ENCODE assay signal across 8 cellular contexts in the genomic region with DNA sequence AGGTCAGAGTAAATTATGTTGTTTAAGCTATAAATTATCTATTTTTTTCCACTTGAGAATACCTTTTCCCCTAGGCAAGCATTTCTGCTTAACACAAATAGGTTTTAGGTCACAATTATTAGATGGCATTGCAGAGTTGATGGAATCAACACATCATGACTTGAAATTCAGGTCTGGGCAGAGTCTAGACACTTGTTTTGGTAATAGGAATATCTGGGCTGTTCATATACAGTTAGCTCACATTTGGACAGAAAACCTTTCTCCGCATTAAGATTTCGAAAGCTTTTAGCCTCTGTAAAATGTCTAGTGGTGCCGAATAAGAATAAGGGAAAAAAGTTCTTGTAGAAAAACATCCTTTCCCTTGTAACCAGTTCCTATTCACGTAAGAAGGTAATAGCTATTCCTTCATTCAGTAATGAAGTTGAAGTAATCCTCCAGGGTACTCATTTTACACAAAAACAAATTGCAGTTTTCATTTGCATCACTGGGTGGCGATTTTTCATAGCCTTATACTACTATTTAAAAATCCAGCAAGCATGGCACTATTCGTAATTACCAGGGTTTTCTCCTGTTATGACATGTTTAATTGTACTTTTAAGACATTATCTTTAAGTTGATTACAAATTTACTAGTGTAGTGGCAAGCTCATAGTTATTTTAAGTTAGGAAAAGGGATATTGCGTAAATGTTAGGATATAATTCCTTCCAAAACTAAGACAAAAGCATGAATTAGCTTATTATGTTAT. TPM values are rescaled to one million over a fixed set of nuclear protein-coding genes. Genes with fewer than 3 reads are reported as not detected.
DNase-seq lines count a peak whose midpoint lies in the region; TF ChIP-seq lines count a peak whose summit lies in the region.

No MANE protein-coding gene starts in this region.

- peak; percentile 41 for DNase-seq in activated T-cell treated with anti-CD3 and anti-CD28 coated beads for 4 hours
- DNase-seq in activated T-cell treated with anti-CD3 and anti-CD28 coated beads, Interleukin-2, amount 50 U/mL, for 1 hour, result no peak
- no peak for DNase-seq in H9
- peak; percentile 49 for DNase-seq in NCI-H1048 (lab: John Stamatoyannopoulos, UW)
- peak; percentile 63 for DNase-seq in SK-N-MC (ENCODE audit: low read depth, low spot score)
- DNase-seq in choroid plexus epithelial cell (ENCODE audit: low read depth), result peak; percentile 85
- DNase-seq in stromal cell of bone marrow (ENCODE audit: low read depth), result peak; percentile 57

- H4K8ac ChIP-seq in H9 (replicated peaks; ENCODE audit: insufficient read length, low read depth, low read length), result no peak overlapping the region

- no peak overlapping the region for H4K5ac ChIP-seq in H9 (ENCODE audit: insufficient read length, low read depth, low read length)

- no peak overlapping the region for H3K23ac ChIP-seq in H9 (ENCODE audit: insufficient read length, low read depth, low read length)

- H3K79me2 ChIP-seq in H9 (ENCODE audit: insufficient read depth, low read length), result no peaks in the 10 kb centered on the region

- H2AFZ ChIP-seq in H9 (ENCODE audit: low read length), result no peak overlapping the region

- H3K27ac Mint-ChIP-seq in H9, result 0 out of 7 replicates have a peak overlapping the region, but pooled peaks of 1 of the 3 experiments have one; percentile 40

- H3K4me1 Mint-ChIP-seq in H9, result 0 out of 4 replicates have a peak, but pooled peaks cover 0 to 9% of the 10 kb centered on the region in 2 experiments

- H3K56ac ChIP-seq in H9 (ENCODE audit: insufficient read length, low read depth, low read length), result no peak overlapping the region

- no peaks in the 10 kb centered on the region for H4K20me1 ChIP-seq in H9 (ENCODE audit: control insufficient read depth, insufficient read depth, insufficient read length)

- H4K91ac ChIP-seq in H9 (ENCODE audit: insufficient read length, low read depth, low read length), result no peak overlapping the region

- no peak overlapping the region for H3K4me3 Mint-ChIP-seq in H9

- no peak overlapping the region for H2BK15ac ChIP-seq in H9 (ENCODE audit: low read depth, low read length)

- H3K4me3 ChIP-seq in SK-N-MC (no peak overlapping the region), choroid plexus epithelial cell (ENCODE audit: low read depth, low read length) (no peak overlapping the region), liver (ENCODE audit: low read depth in 1 of 3, low read length in 3 of 3) (no peak overlapping the region)

- no peaks in the 10 kb centered on the region for H3K27me3 Mint-ChIP-seq in H9 (ENCODE audit: low read depth)

- TF ChIP-seq CTCF in H9 (conservative IDR thresholded peaks at IDR 0.05) (peak; percentile 64), choroid plexus epithelial cell (conservative IDR thresholded peaks at IDR 0.05; ENCODE audit: low read depth, low read length) (peak; percentile 59), liver (IDR thresholded peaks at IDR 0.05; ENCODE audit: low read depth, low read length, missing input control) (peak; percentile 67)

- no peaks in the 10 kb centered on the region for H3K9me3 ChIP-seq in H9 (ENCODE audit: control insufficient read depth, low read depth, low read length)
- no peaks in the 10 kb centered on the region for H3K9me3 ChIP-seq in SK-N-MC (ENCODE audit: low read depth, low read length)
- H3K9me3 ChIP-seq in liver (ENCODE audit: control insufficient read depth in 4 of 4, low read length in 3 of 4), result no peaks in the 10 kb centered on the region

- peaks cover 3% of the 10 kb centered on the region; the same call in 1 of the 2 replicates for H3K36me3 ChIP-seq in SK-N-MC (ENCODE audit: insufficient read depth, low read length)
- H3K36me3 ChIP-seq in liver (ENCODE audit: control insufficient read depth in 4 of 4, insufficient read depth in 3 of 4, low read depth in 1 of 4, low read length in 3 of 4), result no peaks in the 10 kb centered on the region

- peaks cover 6 to 9% (median 6%) of the 10 kb centered on the region in 3 experiments; a peak in 6 of 7 replicates for H3K36me3 Mint-ChIP-seq in H9 (ENCODE audit: insufficient read depth in 1 of 3, low read depth in 3 of 3)

- no peaks in the 10 kb centered on the region for H3K27me3 ChIP-seq in H9 (ENCODE audit: insufficient read depth, low read length)
- no peaks in the 10 kb centered on the region for H3K27me3 ChIP-seq in liver (ENCODE audit: control insufficient read depth in 4 of 4, insufficient read depth in 4 of 4, low read length in 3 of 4)

- H3K9me3 Mint-ChIP-seq in H9, result peaks cover 4% of the 10 kb centered on the region in 2 experiments

- no CpG with 5 or more reads among the region's 7 CpGs for WGBS in H9 (ENCODE audit: extremely low coverage, insufficient read length, low lambda C conversion rate)
- WGBS in liver, result 37% methylated on average over 7 of the region's 7 CpGs

- no peaks in the 10 kb centered on the region for H3K79me1 ChIP-seq in H9 (ENCODE audit: insufficient read depth, low read depth, low read length, poor library complexity, severe bottlenecking)

- no peak overlapping the region for H3K4me2 ChIP-seq in H9 (ENCODE audit: insufficient read depth, insufficient read length, low read length)

- no peak overlapping the region for H2BK12ac ChIP-seq in H9 (ENCODE audit: insufficient read length, low read depth, low read length)

- TF ChIP-seq RAD21 in liver (IDR thresholded peaks at IDR 0.05), result peak; percentile 90 to 92

- H3K23me2 ChIP-seq in H9 (ENCODE audit: insufficient read length, low read depth, low read length, poor library complexity, severe bottlenecking), result no peaks in the 10 kb centered on the region

- H2BK120ac ChIP-seq in H9 (ENCODE audit: low read depth, low read length, poor library complexity, severe bottlenecking), result no peak overlapping the region

- H3K27ac ChIP-seq in H9 (ENCODE audit: insufficient read length, low read depth, low read length), result no peak overlapping the region
- H3K27ac ChIP-seq in SK-N-MC, result no peak overlapping the region
- peak overlapping the region; percentile 7 to 15 for H3K27ac ChIP-seq in liver (ENCODE audit: low read depth in 1 of 2, low read length in 2 of 2)

- no peak overlapping the region for H3K4ac ChIP-seq in H9 (ENCODE audit: low read depth, low read length)

- H2AK5ac ChIP-seq in H9 (ENCODE audit: insufficient read length, low read length), result no peak overlapping the region

- H3K14ac ChIP-seq in H9 (ENCODE audit: insufficient read depth, low read length), result no peak overlapping the region

- no peak overlapping the region for H3K18ac ChIP-seq in H9 (ENCODE audit: insufficient read length, low read depth, low read length)

- no peak overlapping the region for H2BK20ac ChIP-seq in H9 (ENCODE audit: low read depth, low read length, poor library complexity, severe bottlenecking)

- H2BK5ac ChIP-seq in H9 (ENCODE audit: insufficient read length, low read length), result no peak overlapping the region

- no peaks in the 10 kb centered on the region for H3K4me1 ChIP-seq in H9 (ENCODE audit: insufficient read depth, low read length)
- peaks cover 0 to 16% (median 4%) of the 10 kb centered on the region in 4 donors for H3K4me1 ChIP-seq in liver (ENCODE audit: control insufficient read depth in 4 of 4, insufficient read depth in 4 of 4, low read length in 3 of 4)

- no peak overlapping the region for H3K9ac ChIP-seq in H9 (ENCODE audit: extremely low read depth, insufficient read length, low read length)
- H3K9ac ChIP-seq in SK-N-MC (ENCODE audit: insufficient read length), result no peak overlapping the region
- peak overlapping the region in 1 of 2 donors; percentile 47 for H3K9ac ChIP-seq in liver (ENCODE audit: low read depth in 1 of 2, low read length in 2 of 2)

- H3T11ph ChIP-seq in H9 (ENCODE audit: low read length), result no peak overlapping the region

TF ChIP-seq in liver, 16 proteins besides CTCF, POLR2A, EP300 and RAD21:
- TF ChIP-seq YY1 (IDR thresholded peaks at IDR 0.05), result peak; percentile 33
- TF ChIP-seq, protein P1, sequence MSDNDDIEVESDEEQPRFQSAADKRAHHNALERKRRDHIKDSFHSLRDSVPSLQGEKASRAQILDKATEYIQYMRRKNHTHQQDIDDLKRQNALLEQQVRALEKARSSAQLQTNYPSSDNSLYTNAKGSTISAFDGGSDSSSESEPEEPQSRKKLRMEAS (IDR thresholded peaks at IDR 0.05), result no peak

RNA-seq across cellular contexts. Expression of gene RPA3, which starts 37.0 kb away (rescaled TPM):
- 108 TPM in 2 replicates for total RNA-seq in H9 (2021)
- 10 to 100 TPM; 13.0 to 20.8 TPM for total RNA-seq in liver
- 10 to 100 TPM; 16.5 to 53.1 TPM for polyA plus RNA-seq in liver

RNA-seq across cellular contexts. Expression of gene UMAD1, which starts 40.8 kb away (rescaled TPM):
- 8.5 and 8.9 TPM in 2 replicates for total RNA-seq in H9 (2021)
- total RNA-seq in liver, result 10 to 100 TPM in 1 of 2 donors, 1 to 10 TPM in 1; 7.9 to 12.2 TPM
- 1 to 10 TPM; 5.9 to 7.9 TPM for polyA plus RNA-seq in liver

Comparison
In these comparisons a context has a peak if more than half of its experiments do, and no peak if none do; other contexts are left out.
1. DNase-seq: peak in activated T-cell treated with anti-CD3 and anti-CD28 coated beads for 4 hours (single experiment), NCI-H1048 (single experiment), SK-N-MC (single experiment), choroid plexus epithelial cell (single experiment) and stromal cell of bone marrow (single experiment); none in activated T-cell treated with anti-CD3 and anti-CD28 coated beads, Interleukin-2, amount 50 U/mL, for 1 hour (single experiment) and H9 (single experiment).
2. H3K27ac ChIP-seq: peak in liver (2 of 2); none in H9 (single experiment) and SK-N-MC (single experiment).
3. Peak in every context shown above with its lines, with median percentiles within 50 percentile points of each other: CTCF ChIP-seq.